9 cellular contexts compared by ENCODE assay signal in the genomic region with DNA sequence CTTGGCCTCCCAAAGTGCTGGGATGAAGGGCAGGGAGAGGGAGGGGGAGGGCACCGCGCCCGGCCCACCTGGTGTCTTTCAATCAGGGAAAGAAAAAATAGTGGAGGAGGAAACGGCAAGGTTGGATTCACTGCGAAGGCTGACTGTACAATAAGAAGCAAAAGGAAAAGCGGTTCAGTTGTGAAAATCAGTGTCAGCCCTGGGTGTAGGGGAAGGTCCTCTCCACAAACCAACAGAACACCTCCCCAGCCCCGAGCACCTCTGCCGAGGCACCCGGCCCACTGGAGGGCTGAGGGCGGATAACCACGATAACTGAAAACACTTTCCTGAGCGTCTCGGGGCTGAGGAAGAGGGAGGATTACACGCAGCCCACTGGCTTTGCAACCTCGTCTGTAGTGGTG. TPM values are rescaled to one million over a fixed set of nuclear protein-coding genes. Genes with fewer than 3 reads are reported as not detected.
DNase-seq lines count a peak whose midpoint lies in the region; ATAC-seq and TF ChIP-seq lines count a peak whose summit lies in the region.
"Had no signal": no experiment of that assay in that cellular context is flagged by ENCODE, and none has a peak within 500 bp of the region (broad histone marks: within the 10 kb centered on the region; RNA-seq: fewer than 3 reads in every experiment).

No MANE protein-coding gene starts in this region.

- no peak overlapping the region for H2AK5ac ChIP-seq in mesendoderm (ENCODE audit: low read length)

- H3K27ac ChIP-seq in ACC112 (ENCODE audit: low read depth, low read length) (peak overlapping the region; percentile 97), mesendoderm (ENCODE audit: low read depth, low read length) (no peak overlapping the region)

- H3K4me3 ChIP-seq in ACC112 (ENCODE audit: low read depth, low read length): peak overlapping the region; percentile 86
- peak overlapping the region; percentile 90 for H3K4me3 ChIP-seq in Loucy (ENCODE audit: low read length, poor library complexity, severe bottlenecking)
- H3K4me3 ChIP-seq in adipocyte (ENCODE audit: low read length): peak overlapping the region; percentile 94
- H3K4me3 ChIP-seq in mesendoderm (ENCODE audit: low read length): no peak overlapping the region
- H3K4me3 ChIP-seq in lower leg skin (ENCODE audit: low read depth, poor library complexity, severe bottlenecking): no peak overlapping the region

- H3K56ac ChIP-seq in mesendoderm (ENCODE audit: low read length): peak overlapping the region; percentile 91

- intact Hi-C loops in lower leg skin (cut with DNase I; ENCODE audit: low total_unique reads): no loop called here

- H4K20me1 ChIP-seq in Loucy (ENCODE audit: insufficient read depth, low read length, poor library complexity, severe bottlenecking): peaks cover 6% of the 10 kb centered on the region

- no peak for DNase-seq in adipocyte (ENCODE audit: low read depth)
- DNase-seq in mesendoderm: no peak
- no peak for DNase-seq in HPDE6-E6E7 (ENCODE audit: extremely low spot score)
- DNase-seq in NCI-H1694 (lab: John Stamatoyannopoulos, UW): no peak
- DNase-seq in lower leg skin (ENCODE audit: low spot score in 2 of 2): no peak

- H3K9ac ChIP-seq in Loucy (ENCODE audit: low read depth, low read length, poor library complexity, severe bottlenecking): peak overlapping the region; percentile 84
- peak overlapping the region; percentile 96 for H3K9ac ChIP-seq in adipocyte (ENCODE audit: low read length)
- peak overlapping the region; percentile 90 for H3K9ac ChIP-seq in mesendoderm (ENCODE audit: low read length)

- H3K27me3 ChIP-seq in ACC112 (ENCODE audit: insufficient read depth, low read length) (no peaks in the 10 kb centered on the region), Loucy (ENCODE audit: insufficient read depth, low read length, poor library complexity, severe bottlenecking) (no peaks in the 10 kb centered on the region), adipocyte (replicated peaks; ENCODE audit: control insufficient read depth, insufficient read depth, low read length) (no peaks in the 10 kb centered on the region), mesendoderm (ENCODE audit: insufficient read depth, low read length, poor library complexity) (no peaks in the 10 kb centered on the region)
- H3K27me3 ChIP-seq: SJSA1 had no signal

- no peak overlapping the region for H2AFZ ChIP-seq in ACC112 (ENCODE audit: low read length, unreplicated experiment)
- no peak overlapping the region for H2AFZ ChIP-seq in Loucy (ENCODE audit: low read length)

- TF ChIP-seq CTCF in Loucy (conservative IDR thresholded peaks at IDR 0.05; ENCODE audit: low read length): no peak
- TF ChIP-seq CTCF in lower leg skin (IDR thresholded peaks at IDR 0.05): no peak

- no peak overlapping the region for H2BK120ac ChIP-seq in mesendoderm (ENCODE audit: low read depth, low read length)

- no peak overlapping the region for H3K18ac ChIP-seq in mesendoderm (ENCODE audit: low read length)

- peaks cover 11% of the 10 kb centered on the region for H3K36me3 ChIP-seq in ACC112 (ENCODE audit: insufficient read depth, low read length)
- H3K36me3 ChIP-seq in Loucy (ENCODE audit: insufficient read depth, low read length): no peaks in the 10 kb centered on the region
- peaks cover 15% of the 10 kb centered on the region for H3K36me3 ChIP-seq in adipocyte (ENCODE audit: control insufficient read depth, insufficient read depth, low read length, severe bottlenecking)
- peaks cover 6% of the 10 kb centered on the region for H3K36me3 ChIP-seq in mesendoderm (ENCODE audit: control insufficient read depth, insufficient read depth, low read length)

- no peak for TF ChIP-seq POLR2A in lower leg skin (IDR thresholded peaks at IDR 0.05)

- H3K23ac ChIP-seq in mesendoderm (ENCODE audit: low read length): no peak overlapping the region

- H3K4me1 ChIP-seq in ACC112 (ENCODE audit: control insufficient read depth, insufficient read depth, low read length, unreplicated experiment) (peaks cover 30% of the 10 kb centered on the region), Loucy (ENCODE audit: insufficient read depth, low read length, poor library complexity, severe bottlenecking) (peaks cover 11% of the 10 kb centered on the region), adipocyte (ENCODE audit: control insufficient read depth, insufficient read depth, low read length) (peaks cover 39% of the 10 kb centered on the region), mesendoderm (ENCODE audit: control insufficient read depth, low read depth, low read length) (no peaks in the 10 kb centered on the region)

- no peak for ATAC-seq in GM18502 (IDR thresholded peaks at IDR 0.05; ENCODE audit: poor library complexity, unreplicated experiment)

- H3K79me1 ChIP-seq in mesendoderm (ENCODE audit: low read length): peaks cover 9% of the 10 kb centered on the region

- H4K8ac ChIP-seq in mesendoderm (ENCODE audit: low read depth, low read length): no peak overlapping the region

- no peaks in the 10 kb centered on the region for H3K9me2 ChIP-seq in Loucy (replicated peaks; ENCODE audit: low read depth, low read length)

- no peak overlapping the region for H3K4ac ChIP-seq in mesendoderm (ENCODE audit: low read depth, low read length)

- WGBS in mesendoderm (ENCODE audit: extremely low coverage, insufficient coverage, low lambda C conversion rate): no CpG with 5 or more reads among the region's 15 CpGs
- WGBS in lower leg skin, 2 donors: 51 to 63% methylated on average over 15 of the region's 15 CpGs

- no peaks in the 10 kb centered on the region for H3K9me3 ChIP-seq in Loucy (ENCODE audit: insufficient read depth, low read depth, low read length)
- H3K9me3 ChIP-seq in adipocyte (ENCODE audit: control insufficient read depth, low read length): no peaks in the 10 kb centered on the region

- H4K5ac ChIP-seq in mesendoderm (ENCODE audit: low read length): no peak overlapping the region

- H3K4me2 ChIP-seq in Loucy (ENCODE audit: low read depth, low read length, poor library complexity, severe bottlenecking) (peak overlapping the region; percentile 83), mesendoderm (ENCODE audit: low read length) (no peak overlapping the region)

- no peak overlapping the region for H2BK5ac ChIP-seq in mesendoderm (ENCODE audit: low read length)

- H2BK15ac ChIP-seq in mesendoderm (replicated peaks; ENCODE audit: low read depth): no peak overlapping the region

- H3K79me2 ChIP-seq in ACC112 (ENCODE audit: control insufficient read depth, insufficient read depth, low read length, unreplicated experiment): peaks cover 46% of the 10 kb centered on the region
- H3K79me2 ChIP-seq in Loucy (ENCODE audit: insufficient read depth, low read length): peaks cover 36% of the 10 kb centered on the region
- peaks cover 17% of the 10 kb centered on the region for H3K79me2 ChIP-seq in mesendoderm (ENCODE audit: control insufficient read depth, insufficient read depth, low read length)

- no peaks in the 10 kb centered on the region for H3F3A ChIP-seq in Loucy (ENCODE audit: low read depth)

RNA-seq across cellular contexts. Expression of a gene that starts 1.4 kb away (rescaled TPM):
- 34.3 TPM for polyA plus RNA-seq in mesendoderm (2013, experiment 1 of 2)
- polyA plus RNA-seq in mesendoderm (2013, experiment 2 of 2): 33.7 TPM
- total RNA-seq in lower leg skin: 100 to 1,000 TPM in 1 of 4 donors, 10 to 100 TPM in 3; 79.0 to 156 (median 92.3) TPM

RNA-seq across cellular contexts. Expression of a gene that starts 16.4 kb away (rescaled TPM):
- 92.2 TPM for polyA plus RNA-seq in mesendoderm (2013, experiment 1 of 2)
- polyA plus RNA-seq in mesendoderm (2013, experiment 2 of 2): 93.3 TPM
- total RNA-seq in lower leg skin: 100 to 1,000 TPM in 2 of 4 donors, 10 to 100 TPM in 2; 75.6 to 183 (median 108) TPM

RNA-seq across cellular contexts. Expression of a gene that starts 53.7 kb away (rescaled TPM):
- 2,707 TPM for polyA plus RNA-seq in mesendoderm (2013, experiment 1 of 2)
- 2,724 TPM for polyA plus RNA-seq in mesendoderm (2013, experiment 2 of 2)
- total RNA-seq in lower leg skin: over 10,000 TPM in 2 of 4 donors, 1,000 to 10,000 TPM in 2; 8,523 to 25,229 (median 9,742) TPM

Comparison
In these comparisons a context has a peak if more than half of its experiments do, and no peak if none do; other contexts are left out.
1. H3K4me3 ChIP-seq: peak in ACC112 (single experiment), Loucy (single experiment) and adipocyte (single experiment); none in mesendoderm (single experiment) and lower leg skin (single experiment).
2. Peak in every context shown above with its lines, with median percentiles within 50 percentile points of each other: H3K9ac ChIP-seq.